15 cellular contexts compared by ENCODE assay signal in the genomic region with DNA sequence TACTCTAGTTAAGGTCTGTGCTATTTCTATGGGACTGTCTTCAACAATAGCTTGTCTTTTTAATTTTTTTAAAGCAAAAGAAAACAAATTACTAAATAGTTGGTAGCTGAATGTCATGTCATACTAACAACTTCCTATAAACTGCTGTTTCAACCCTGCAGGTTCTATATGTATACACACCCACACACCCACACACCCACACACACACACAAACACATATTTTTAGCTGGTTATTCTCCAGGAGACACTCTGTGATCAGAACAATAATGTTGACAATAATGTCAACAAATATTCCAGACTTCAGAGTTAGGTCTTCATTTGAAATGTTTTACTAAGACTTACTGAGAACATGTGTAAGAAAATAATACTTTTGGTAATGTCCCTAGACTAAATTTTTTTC.
DNase-seq lines count a peak whose midpoint lies in the region; TF ChIP-seq lines count a peak whose summit lies in the region.
"Had no signal": no experiment of that assay in that cellular context is flagged by ENCODE, and none has a peak within 500 bp of the region (broad histone marks: within the 10 kb centered on the region; RNA-seq: fewer than 3 reads in every experiment).

No MANE protein-coding gene starts in this region.

- H3K4me3 Mint-ChIP-seq in HFFc6: no peak overlapping the region
- H3K4me3 Mint-ChIP-seq: CD8-positive, alpha-beta T cell had no signal

- peaks cover 34% of the 10 kb centered on the region for H3K36me3 Mint-ChIP-seq in HFFc6 (ENCODE audit: low read depth)

- H3K79me2 ChIP-seq in osteoblast (ENCODE audit: insufficient read depth, low read length): no peaks in the 10 kb centered on the region

- no peaks in the 10 kb centered on the region for H3K27me3 Mint-ChIP-seq in HFFc6 (ENCODE audit: insufficient read depth)

- peaks cover 11% of the 10 kb centered on the region for H3K4me1 ChIP-seq in osteoblast (ENCODE audit: insufficient read depth, low read length)
- H3K4me1 ChIP-seq: HAP-1 had no signal

- H3K27me3 ChIP-seq in osteoblast (ENCODE audit: insufficient read depth, low read length): no peaks in the 10 kb centered on the region
- H3K27me3 ChIP-seq: BE2C had no signal

- no peak overlapping the region for H3K4me3 ChIP-seq in osteoblast (ENCODE audit: insufficient read depth, low read length)
- H3K4me3 ChIP-seq: HAP-1 had no signal

- no peaks in the 10 kb centered on the region for H4K20me1 ChIP-seq in osteoblast (ENCODE audit: insufficient read depth, low read length)

- H3K4me2 ChIP-seq in osteoblast (ENCODE audit: insufficient read depth, low read length): no peak overlapping the region

- no peaks in the 10 kb centered on the region for H3K36me3 ChIP-seq in osteoblast (ENCODE audit: insufficient read depth, low read length)
- H3K36me3 ChIP-seq: BE2C, HAP-1 had no signal

- peaks cover 43% of the 10 kb centered on the region for H3K4me1 Mint-ChIP-seq in HFFc6 (ENCODE audit: low read depth)

- no peak overlapping the region for H2AFZ ChIP-seq in osteoblast (ENCODE audit: low read length)

- H3K9me3 ChIP-seq in osteoblast (ENCODE audit: low read depth, low read length): no peaks in the 10 kb centered on the region
- H3K9me3 ChIP-seq: BE2C, HAP-1 had no signal

- peak overlapping the region; percentile 52 for H3K27ac ChIP-seq in osteoblast (ENCODE audit: low read depth, low read length)
- H3K27ac ChIP-seq: C4-2B had no signal

- peak overlapping the region; percentile 89 for H3K27ac Mint-ChIP-seq in HFFc6
- H3K27ac Mint-ChIP-seq: CD8-positive, alpha-beta T cell had no signal

- no peaks in the 10 kb centered on the region for H3K9me3 Mint-ChIP-seq in HFFc6
- H3K9me3 Mint-ChIP-seq: CD8-positive, alpha-beta T cell had no signal

- DNase-seq in CD1c-positive myeloid dendritic cell (ENCODE audit: extremely low spot score) (peak; percentile 29), HFFc6 (no peak), OCI-M1 (lab: John Stamatoyannopoulos, UW) (peak; percentile 42), osteoblast (ENCODE audit: insufficient read length, low spot score, missing footprints) (no peak), NCI-H2227 (lab: John Stamatoyannopoulos, UW; ENCODE audit: unreplicated experiment) (no peak), activated T-cell treated with anti-CD3 and anti-CD28 coated beads for 4 hours (no peak), NCI-H2081 (lab: John Stamatoyannopoulos, UW) (no peak)
- DNase-seq: BE2C; CD8-positive, alpha-beta T cell; COR-L47; DMS153; DMS79 treated with DMSO at 0.1 percent for 48 hours; EL had no signal

- TF ChIP-seq CTCF in HFFc6 (IDR thresholded peaks at IDR 0.05): no peak
- TF ChIP-seq CTCF in osteoblast (IDR thresholded peaks at IDR 0.05; ENCODE audit: extremely low read depth, low read depth, low read length): no peak

Comparison
In these comparisons a context has a peak if more than half of its experiments do, and no peak if none do; other contexts are left out.
1. DNase-seq: peak in CD1c-positive myeloid dendritic cell (single experiment) and OCI-M1 (single experiment); none in HFFc6 (single experiment), osteoblast (single experiment), NCI-H2227 (single experiment), activated T-cell treated with anti-CD3 and anti-CD28 coated beads for 4 hours (single experiment) and NCI-H2081 (0 of 2).